Comparison of ENCODE assay signal across 11 cellular contexts in genomic region chr7:20402297-20403230, GRCh38.
DNase-seq lines count a peak whose midpoint lies in the region; ATAC-seq and TF ChIP-seq lines count a peak whose summit lies in the region.
"Had no signal": no experiment of that assay in that cellular context is flagged by ENCODE, and none has a peak within 500 bp of the region (broad histone marks: within the 10 kb centered on the region; RNA-seq: fewer than 3 reads in every experiment).

No MANE protein-coding gene starts in this region.

- H2AFZ ChIP-seq in mammary epithelial cell (ENCODE audit: low read depth, low read length), result no peak overlapping the region

- ATAC-seq in RWPE2 (ENCODE audit: low read depth), result no peak
- ATAC-seq in GM19351 (IDR thresholded peaks at IDR 0.05; ENCODE audit: unreplicated experiment), result no peak
- ATAC-seq in GM21526 (IDR thresholded peaks at IDR 0.05; ENCODE audit: low FRiP score, unreplicated experiment), result no peak
- ATAC-seq in GM21723 (IDR thresholded peaks at IDR 0.05; ENCODE audit: unreplicated experiment), result no peak

- H3K4me2 ChIP-seq in mammary epithelial cell (ENCODE audit: insufficient read depth, low read depth, low read length), result no peak overlapping the region

- TF ChIP-seq CTCF in mammary epithelial cell (conservative IDR thresholded peaks at IDR 0.05 in 1 of 2, IDR thresholded peaks at IDR 0.05 in 1 of 2; ENCODE audit: extremely low read depth in 1 of 2, insufficient read depth in 1 of 2, low read depth in 1 of 2, low read length in 2 of 2), result peak; percentile 33 to 35
- TF ChIP-seq CTCF in breast epithelium (IDR thresholded peaks at IDR 0.05), result peak in 1 of 3 donors; percentile 33
- peak; percentile 77 for TF ChIP-seq CTCF in RWPE2 (IDR thresholded peaks at IDR 0.05; ENCODE audit: poor library complexity, severe bottlenecking)
- peak; percentile 5 to 51 (median 11) for TF ChIP-seq CTCF in testis (IDR thresholded peaks at IDR 0.05)

- 75% methylated on average over 5 of the region's 5 CpGs for WGBS in mammary epithelial cell (ENCODE audit: low coverage, missing lambda C conversion rate)
- WGBS in testis, 2 donors, result 47 to 52% methylated on average over 5 of the region's 5 CpGs

- H3K4me3 ChIP-seq in mammary epithelial cell (replicated peaks in 1 of 3; ENCODE audit: insufficient read depth in 1 of 3, low read depth in 2 of 3, low read length in 3 of 3), result no peak overlapping the region
- H3K4me3 ChIP-seq in breast epithelium, result no peak overlapping the region
- no peak overlapping the region for H3K4me3 ChIP-seq in RWPE2 (ENCODE audit: severe bottlenecking)
- H3K4me3 ChIP-seq in testis, result no peak overlapping the region

- no peaks in the 10 kb centered on the region for H3K27me3 ChIP-seq in mammary epithelial cell (ENCODE audit: insufficient read depth, low read length)
- H3K27me3 ChIP-seq in breast epithelium, result no peaks in the 10 kb centered on the region
- H3K27me3 ChIP-seq in RWPE2 (ENCODE audit: insufficient read depth, poor library complexity, severe bottlenecking), result no peaks in the 10 kb centered on the region
- H3K27me3 ChIP-seq in testis, result no peaks in the 10 kb centered on the region

- no peaks in the 10 kb centered on the region for H3K9me3 ChIP-seq in mammary epithelial cell (replicated peaks; ENCODE audit: insufficient read depth, low read length)
- H3K9me3 ChIP-seq in breast epithelium, result no peaks in the 10 kb centered on the region
- no peaks in the 10 kb centered on the region for H3K9me3 ChIP-seq in RWPE2 (ENCODE audit: severe bottlenecking)
- H3K9me3 ChIP-seq in testis, result no peaks in the 10 kb centered on the region

- H3K9ac ChIP-seq in mammary epithelial cell (ENCODE audit: insufficient read depth, low read length), result no peak overlapping the region

- intact Hi-C loops in mammary epithelial cell (cut with micrococcal nuclease) (loop anchor here (1.0 to 10.0 kb wide), 3 partner anchors 72 to 418 kb away; partner anchors contain the start of gene ITGB8), breast epithelium (cut with DNase I; ENCODE audit: low total_unique reads) (no loop called here), testis (cut with DNase I; ENCODE audit: low total_unique reads) (no loop called here)

- H3K4me1 ChIP-seq in mammary epithelial cell (ENCODE audit: insufficient read depth, low read length) (peaks cover 9% of the 10 kb centered on the region), breast epithelium (no peaks in the 10 kb centered on the region), RWPE2 (ENCODE audit: insufficient read depth, poor library complexity, severe bottlenecking) (peaks cover 13% of the 10 kb centered on the region), testis (peaks cover 16% of the 10 kb centered on the region)

- CTCF ChIA-PET in mammary epithelial cell (lab: Charles Lee; ENCODE audit: low non-redundant PET), result no interaction called here

- no peaks in the 10 kb centered on the region for H3K79me2 ChIP-seq in mammary epithelial cell (ENCODE audit: insufficient read depth, low read length)

- dilution Hi-C loops in mammary epithelial cell (cut with HindIII; ENCODE audit: low sequenced_read_pairs), result no loop called here

- DNase-seq in mammary epithelial cell (no peak), breast epithelium (ENCODE audit: low spot score in 2 of 2) (no peak), RWPE2 (ENCODE audit: low spot score) (no peak), fibroblast of gingiva (ENCODE audit: low read depth) (peak; percentile 73), testis (no peak)
- DNase-seq: activated effector memory CD4-positive, alpha-beta T cell treated with Interleukin-2 at 50 U/mL for 16 hours; NCI-H345; occipital lobe had no signal

- in situ Hi-C loops in mammary epithelial cell (cut with MboI; ENCODE audit: low sequenced_read_pairs in 2 of 2), result no loop called here

- H4K20me1 ChIP-seq in mammary epithelial cell (ENCODE audit: insufficient read depth, low read length), result no peaks in the 10 kb centered on the region

- TF ChIP-seq POLR2A in breast epithelium (IDR thresholded peaks at IDR 0.05) (no peak), testis (IDR thresholded peaks at IDR 0.05) (no peak)

- BruUV-seq in mammary epithelial cell (replicated peaks; lab: Mats Ljungman, UMichigan), result no TSS peak

- peaks cover 24% of the 10 kb centered on the region for H3K36me3 ChIP-seq in mammary epithelial cell (ENCODE audit: insufficient read depth, low read length)
- no peaks in the 10 kb centered on the region for H3K36me3 ChIP-seq in breast epithelium
- peaks cover 22% of the 10 kb centered on the region for H3K36me3 ChIP-seq in RWPE2 (ENCODE audit: low read depth)
- no peaks in the 10 kb centered on the region for H3K36me3 ChIP-seq in testis (ENCODE audit: low read depth, missing control alignments)

- H3K27ac ChIP-seq in mammary epithelial cell (ENCODE audit: insufficient read depth, low read depth, low read length), result no peak overlapping the region
- no peak overlapping the region for H3K27ac ChIP-seq in breast epithelium
- H3K27ac ChIP-seq in RWPE2 (ENCODE audit: poor library complexity, severe bottlenecking), result no peak overlapping the region
- peak overlapping the region in 1 of 2 donors; percentile 48 for H3K27ac ChIP-seq in testis
